ENCODE assay signal across 10 cellular contexts in the genomic region with DNA sequence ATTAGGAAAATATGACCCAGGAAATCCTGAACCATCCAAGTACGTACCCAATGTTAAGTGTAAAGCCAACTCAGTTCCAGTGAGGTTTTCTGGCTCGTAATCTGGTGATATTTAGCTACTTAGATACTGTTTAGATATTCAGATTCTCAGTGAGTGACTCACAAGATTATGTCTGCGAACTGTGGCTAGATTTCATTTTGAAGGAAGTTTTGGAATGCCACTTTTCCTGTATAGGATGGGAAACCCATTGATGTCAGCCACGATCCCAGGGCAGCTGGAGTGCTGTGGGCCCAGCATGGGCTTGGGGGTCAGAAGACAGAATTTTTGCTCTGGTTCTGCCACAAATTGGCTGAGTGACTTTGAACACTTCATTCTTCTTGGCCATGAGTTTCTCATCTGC.
DNase-seq lines count a peak whose midpoint lies in the region; ATAC-seq and TF ChIP-seq lines count a peak whose summit lies in the region.
"Had no signal": no experiment of that assay in that cellular context is flagged by ENCODE, and none has a peak within 500 bp of the region (broad histone marks: within the 10 kb centered on the region; RNA-seq: fewer than 3 reads in every experiment).

No MANE protein-coding gene starts in this region.

- TF ChIP-seq CTCF in HFFc6 (IDR thresholded peaks at IDR 0.05): no peak
- no peak for TF ChIP-seq CTCF in astrocyte of the spinal cord (IDR thresholded peaks at IDR 0.05; ENCODE audit: low read depth, low read length)
- no peak for TF ChIP-seq CTCF in transverse colon (IDR thresholded peaks at IDR 0.05)
- no peak for TF ChIP-seq CTCF in dorsolateral prefrontal cortex (IDR thresholded peaks at IDR 0.05 in 54 of 56, conservative IDR thresholded peaks at IDR 0.05 in 2 of 56; ENCODE audit: low read depth in 1 of 56, partially characterized antibody in 56 of 56)

- no peak for TF ChIP-seq EP300 in transverse colon (IDR thresholded peaks at IDR 0.05; ENCODE audit: low read depth)

- no peaks in the 10 kb centered on the region for H3K9me3 ChIP-seq in transverse colon

- WGBS in transverse colon (ENCODE audit: low coverage in 1 of 2), 2 donors: 65 to 75% methylated on average over 3 to 4 of the region's 4 CpGs

- no peaks in the 10 kb centered on the region for H3K27me3 ChIP-seq in transverse colon
- no peaks in the 10 kb centered on the region for H3K27me3 ChIP-seq in dorsolateral prefrontal cortex

- H3K27ac Mint-ChIP-seq in HFFc6: peak overlapping the region; percentile 100
- H3K27ac Mint-ChIP-seq: memory B cell had no signal

- peaks cover 0 to 4% (median 0%) of the 10 kb centered on the region in 4 donors for H3K4me1 ChIP-seq in transverse colon

- in situ Hi-C loops in astrocyte of the spinal cord (cut with HindIII; ENCODE audit: low sequenced_read_pairs) (no loop called here), transverse colon (cut with MboI; ENCODE audit: low pct_ligation_motif_present in 1 of 4, low pct_unique_long_range_greater_than_20kb in 1 of 4, low sequenced_read_pairs in 3 of 4) (no loop called here)

- H3K36me3 ChIP-seq in transverse colon: no peaks in the 10 kb centered on the region

- H3K27ac ChIP-seq in transverse colon (peak overlapping the region; percentile 19 to 45 (median 30)), dorsolateral prefrontal cortex (peak overlapping the region in 6 of 59 donors; percentile 9 to 41 (median 26))

- no peaks in the 10 kb centered on the region for H3K9me3 Mint-ChIP-seq in HFFc6
- H3K9me3 Mint-ChIP-seq: memory B cell had no signal

- intact Hi-C loops in transverse colon (cut with DNase I; ENCODE audit: low total_unique reads): loop anchor here (5.0 kb wide), 1 partner anchor 1283 kb away; no protein-coding TSS in a partner anchor
- intact Hi-C loops in dorsolateral prefrontal cortex (cut with DNase I): no loop called here

- H3K4me3 ChIP-seq in astrocyte of the spinal cord (ENCODE audit: low read depth, low read length) (no peak overlapping the region), transverse colon (no peak overlapping the region), dorsolateral prefrontal cortex (no peak overlapping the region)

- DNase-seq in HFFc6 (peak; percentile 85), astrocyte of the spinal cord (ENCODE audit: low read depth, low spot score) (peak; percentile 97), iris pigment epithelial cell (ENCODE audit: low read depth) (peak; percentile 93), transverse colon (no peak), GF-D8 (lab: John Stamatoyannopoulos, UW) (no peak), dorsolateral prefrontal cortex (no peak)
- DNase-seq: NCI-H526; stimulated activated CD4-positive, alpha-beta T cell treated with anti-CD3 and anti-CD28 coated beads, Interleukin-15, amount 100 ng/mL, for 24 hours had no signal

- H3K4me1 Mint-ChIP-seq in HFFc6 (ENCODE audit: low read depth): peaks cover 77% of the 10 kb centered on the region
- H3K4me1 Mint-ChIP-seq: memory B cell had no signal

- TF ChIP-seq POLR2A in transverse colon (IDR thresholded peaks at IDR 0.05): no peak

- no peaks in the 10 kb centered on the region for H3K27me3 Mint-ChIP-seq in HFFc6 (ENCODE audit: insufficient read depth)

- H3K36me3 Mint-ChIP-seq in HFFc6 (ENCODE audit: low read depth): peaks cover 4% of the 10 kb centered on the region; the same call in 1 of the 2 replicates
- H3K36me3 Mint-ChIP-seq: memory B cell had no signal

- no peak overlapping the region for H3K4me3 Mint-ChIP-seq in HFFc6
- H3K4me3 Mint-ChIP-seq: memory B cell had no signal

- no peak for ATAC-seq in GM21367 (IDR thresholded peaks at IDR 0.05; ENCODE audit: unreplicated experiment)

Comparison
In these comparisons a context has a peak if more than half of its experiments do, and no peak if none do; other contexts are left out.
1. DNase-seq: peak in HFFc6 (single experiment), astrocyte of the spinal cord (single experiment) and iris pigment epithelial cell (single experiment); none in transverse colon (single experiment), GF-D8 (single experiment) and dorsolateral prefrontal cortex (0 of 10).